In genomic region chr1:240739139-240739538, GRCh38 we compare ENCODE assay signal across 1 cellular context.
TF ChIP-seq lines count a peak whose summit lies in the region.

No MANE protein-coding gene starts in this region.

TF ChIP-seq in SK-N-SH, 30 proteins besides CTCF, POLR2A, EP300 and RAD21 (continued from another document):
- TF ChIP-seq ZBTB33 (IDR thresholded peaks at IDR 0.05; ENCODE audit: borderline replicate concordance, low read depth) (0 out of 2 replicates have a peak, but pooled peaks have one; percentile 68), NRF1 (IDR thresholded peaks at IDR 0.05; ENCODE audit: low read depth, low read length) (no peak), PBX3 (IDR thresholded peaks at IDR 0.05) (peak; percentile 97), JUND (IDR thresholded peaks at IDR 0.05) (peak; percentile 96), GABPA (IDR thresholded peaks at IDR 0.05; ENCODE audit: low read depth) (no peak), FOXJ3 (CRISPR knock-in tag; IDR thresholded peaks at IDR 0.05) (no peak), FOSL2 (IDR thresholded peaks at IDR 0.05; ENCODE audit: borderline replicate concordance, low read depth) (peak; percentile 90), IRF3 (IDR thresholded peaks at IDR 0.05; ENCODE audit: low read depth, low read length) (no peak), EZH2phosphoT487 (IDR thresholded peaks at IDR 0.05; ENCODE audit: borderline replicate concordance, low read depth) (no peak), RCOR1 (IDR thresholded peaks at IDR 0.05; ENCODE audit: low read length) (no peak), SMC3 (IDR thresholded peaks at IDR 0.05; ENCODE audit: low read depth, low read length) (no peak), TEAD4 (IDR thresholded peaks at IDR 0.05; ENCODE audit: borderline replicate concordance, insufficient read depth) (peak; percentile 86), RXRA (IDR thresholded peaks at IDR 0.05; ENCODE audit: borderline replicate concordance, low read depth) (peak; percentile 64; the same call in 1 of the 2 replicates), POLR2AphosphoS5 (IDR thresholded peaks at IDR 0.05; ENCODE audit: low read depth, low read length) (peak; percentile 73; the same call in 1 of the 2 replicates)
